15 cellular contexts compared by ENCODE assay signal in the genomic region with DNA sequence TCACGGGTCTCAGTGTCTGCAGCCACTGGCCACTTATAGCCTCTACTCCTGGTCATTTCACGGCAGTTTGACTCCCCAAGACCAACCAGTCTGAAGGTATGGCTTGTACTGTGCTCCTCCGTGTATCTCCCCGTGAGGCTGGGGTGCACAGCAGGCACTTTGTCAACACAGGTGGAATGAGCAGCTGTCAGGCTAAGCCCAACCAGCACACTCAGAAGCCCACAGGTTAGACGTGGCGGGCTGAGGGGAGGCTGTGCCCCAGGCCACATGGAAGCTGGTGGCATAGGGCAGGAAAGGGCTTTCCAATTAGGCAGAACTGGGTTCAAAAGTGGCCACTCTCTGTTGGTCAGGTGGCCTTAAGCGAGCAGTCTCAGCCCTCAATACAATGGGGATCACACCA. TPM values are rescaled to one million over a fixed set of nuclear protein-coding genes. Genes with fewer than 3 reads are reported as not detected.
DNase-seq lines count a peak whose midpoint lies in the region; ATAC-seq, FAIRE-seq and TF ChIP-seq lines count a peak whose summit lies in the region.
"Had no signal": no experiment of that assay in that cellular context is flagged by ENCODE, and none has a peak within 500 bp of the region (broad histone marks: within the 10 kb centered on the region; RNA-seq: fewer than 3 reads in every experiment).

No MANE protein-coding gene starts in this region.

- H3K4me1 Mint-ChIP-seq in activated T-helper 1 cell treated with anti-CD3 and anti-CD28 coated beads, Interleukin-12 subunit alpha, Interleukin-12 subunit beta, Interleukin-2, Interleukin-4 antibody, amounts not matched to agents 30 ng/mL and 10 ng/mL and 1 ng/mL, durations not matched to agents 14 hours and 24 hours and 36 hours (ENCODE audit: low read depth) = peaks cover 21% of the 10 kb centered on the region
- H3K4me1 Mint-ChIP-seq in naive thymus-derived CD8-positive, alpha-beta T cell = peaks cover 4 to 63% (median 12%) of the 10 kb centered on the region in 4 donors
- H3K4me1 Mint-ChIP-seq in activated naive CD4-positive, alpha-beta T cell treated with anti-CD3 and anti-CD28 coated beads, Interleukin-2, amount 10 ng/mL, durations not matched to agents 7 days and 5 days = peaks cover 4% of the 10 kb centered on the region

- peak overlapping the region; percentile 8 for H3K27ac Mint-ChIP-seq in activated T-helper 1 cell treated with anti-CD3 and anti-CD28 coated beads, Interleukin-12 subunit alpha, Interleukin-12 subunit beta, Interleukin-2, Interleukin-4 antibody, amounts not matched to agents 30 ng/mL and 10 ng/mL and 1 ng/mL, durations not matched to agents 14 hours and 24 hours and 36 hours
- H3K27ac Mint-ChIP-seq in naive thymus-derived CD8-positive, alpha-beta T cell = peak overlapping the region in 4 of 10 donors; percentile 19 to 87 (median 72)
- no peak overlapping the region for H3K27ac Mint-ChIP-seq in activated naive CD4-positive, alpha-beta T cell treated with anti-CD3 and anti-CD28 coated beads, Interleukin-2, amount 10 ng/mL, durations not matched to agents 7 days and 5 days
- H3K27ac Mint-ChIP-seq: nephron progenitor cell had no signal

- no peaks in the 10 kb centered on the region for H3K36me3 Mint-ChIP-seq in activated T-helper 1 cell treated with anti-CD3 and anti-CD28 coated beads, Interleukin-12 subunit alpha, Interleukin-12 subunit beta, Interleukin-2, Interleukin-4 antibody, amounts not matched to agents 30 ng/mL and 10 ng/mL and 1 ng/mL, durations not matched to agents 14 hours and 24 hours and 36 hours (ENCODE audit: low read depth)
- no peaks in the 10 kb centered on the region for H3K36me3 Mint-ChIP-seq in naive thymus-derived CD8-positive, alpha-beta T cell
- no peaks in the 10 kb centered on the region for H3K36me3 Mint-ChIP-seq in activated naive CD4-positive, alpha-beta T cell treated with anti-CD3 and anti-CD28 coated beads, Interleukin-2, amount 10 ng/mL, durations not matched to agents 7 days and 5 days

- H3K4me1 ChIP-seq in pancreas = peaks cover 0 to 11% (median 0%) of the 10 kb centered on the region in 3 donors
- H3K4me1 ChIP-seq: HAP-1 had no signal

- FAIRE-seq in pancreas (lab: Jason Lieb, UNC) = no peak
- FAIRE-seq: HTR-8/SVneo had no signal

- intact Hi-C loops in activated T-helper 1 cell treated with anti-CD3 and anti-CD28 coated beads, Interleukin-12 subunit alpha, Interleukin-12 subunit beta, Interleukin-2, Interleukin-4 antibody, amounts not matched to agents 30 ng/mL and 10 ng/mL and 1 ng/mL, durations not matched to agents 14 hours and 24 hours and 36 hours (cut with micrococcal nuclease) = no loop called here
- intact Hi-C loops in pancreas (cut with DNase I) = no loop called here

- TF ChIP-seq CTCF in pancreas (IDR thresholded peaks at IDR 0.05) = no peak

- no peaks in the 10 kb centered on the region for H3K9me3 ChIP-seq in pancreas
- H3K9me3 ChIP-seq: breast epithelium, HAP-1, suprapubic skin had no signal

- POLR2A ChIA-PET in naive thymus-derived CD8-positive, alpha-beta T cell (lab: Charles Lee) = no interaction called here

- no peak overlapping the region for H3K27ac ChIP-seq in pancreas
- H3K27ac ChIP-seq: 22Rv1, suprapubic skin had no signal

- H3K27me3 Mint-ChIP-seq in activated T-helper 1 cell treated with anti-CD3 and anti-CD28 coated beads, Interleukin-12 subunit alpha, Interleukin-12 subunit beta, Interleukin-2, Interleukin-4 antibody, amounts not matched to agents 30 ng/mL and 10 ng/mL and 1 ng/mL, durations not matched to agents 14 hours and 24 hours and 36 hours (ENCODE audit: insufficient read depth) = peaks cover 21% of the 10 kb centered on the region
- no peaks in the 10 kb centered on the region for H3K27me3 Mint-ChIP-seq in naive thymus-derived CD8-positive, alpha-beta T cell
- peaks cover 55% of the 10 kb centered on the region for H3K27me3 Mint-ChIP-seq in activated naive CD4-positive, alpha-beta T cell treated with anti-CD3 and anti-CD28 coated beads, Interleukin-2, amount 10 ng/mL, durations not matched to agents 7 days and 5 days

- no peaks in the 10 kb centered on the region for H3K9me3 Mint-ChIP-seq in activated T-helper 1 cell treated with anti-CD3 and anti-CD28 coated beads, Interleukin-12 subunit alpha, Interleukin-12 subunit beta, Interleukin-2, Interleukin-4 antibody, amounts not matched to agents 30 ng/mL and 10 ng/mL and 1 ng/mL, durations not matched to agents 14 hours and 24 hours and 36 hours
- no peaks in the 10 kb centered on the region for H3K9me3 Mint-ChIP-seq in naive thymus-derived CD8-positive, alpha-beta T cell
- H3K9me3 Mint-ChIP-seq in activated naive CD4-positive, alpha-beta T cell treated with anti-CD3 and anti-CD28 coated beads, Interleukin-2, amount 10 ng/mL, durations not matched to agents 7 days and 5 days = no peaks in the 10 kb centered on the region
- H3K9me3 Mint-ChIP-seq: nephron progenitor cell had no signal

- H3K4me3 Mint-ChIP-seq in activated T-helper 1 cell treated with anti-CD3 and anti-CD28 coated beads, Interleukin-12 subunit alpha, Interleukin-12 subunit beta, Interleukin-2, Interleukin-4 antibody, amounts not matched to agents 30 ng/mL and 10 ng/mL and 1 ng/mL, durations not matched to agents 14 hours and 24 hours and 36 hours = no peak overlapping the region
- H3K4me3 Mint-ChIP-seq in naive thymus-derived CD8-positive, alpha-beta T cell = peak overlapping the region in 1 of 10 donors; percentile 57
- H3K4me3 Mint-ChIP-seq in activated naive CD4-positive, alpha-beta T cell treated with anti-CD3 and anti-CD28 coated beads, Interleukin-2, amount 10 ng/mL, durations not matched to agents 7 days and 5 days = no peak overlapping the region
- H3K4me3 Mint-ChIP-seq: nephron progenitor cell had no signal

- no peak overlapping the region for H3K4me3 ChIP-seq in pancreas
- H3K4me3 ChIP-seq: breast epithelium, HAP-1, suprapubic skin had no signal

- CTCF ChIA-PET in activated naive CD4-positive, alpha-beta T cell treated with anti-CD3 and anti-CD28 coated beads, Interleukin-2, amount 10 ng/mL, durations not matched to agents 7 days and 5 days (lab: Charles Lee) = interaction anchor here (0.8 to 6.5 kb wide), 3 partner anchors 9 to 160 kb away, joined by 3 to 43 read pairs (median 3); no protein-coding TSS in a partner anchor

- 42 to 58% methylated on average over 7 of the region's 7 CpGs for WGBS in pancreas, 2 donors

- H3K27me3 ChIP-seq in pancreas = no peaks in the 10 kb centered on the region
- H3K27me3 ChIP-seq: breast epithelium, suprapubic skin had no signal

- ATAC-seq in pancreas = peak; percentile 55 to 66 (median 62)
- no peak for ATAC-seq in naive thymus-derived CD8-positive, alpha-beta T cell

- H3K36me3 ChIP-seq in pancreas = no peaks in the 10 kb centered on the region
- H3K36me3 ChIP-seq: breast epithelium, HAP-1, suprapubic skin had no signal

- DNase-seq in DMS 273 (lab: John Stamatoyannopoulos, UW; ENCODE audit: unreplicated experiment) (peak; percentile 68), DMS 273 treated with DMSO at 0.1 percent for 48 hours (lab: John Stamatoyannopoulos, UW) (no peak), NCI-H1694 (lab: John Stamatoyannopoulos, UW) (peak; percentile 28), pancreas (peak in 3 of 6 donors; percentile 47 to 54 (median 52)), AML-193 (lab: John Stamatoyannopoulos, UW) (no peak)
- DNase-seq in activated T-helper 1 cell treated with anti-CD3 and anti-CD28 coated beads, Interleukin-12 subunit alpha, Interleukin-12 subunit beta, Interleukin-2, Interleukin-4 antibody, amounts not matched to agents 30 ng/mL and 10 ng/mL and 1 ng/mL, durations not matched to agents 14 hours and 24 hours and 36 hours (ENCODE audit: low spot score) = no peak
- no peak for DNase-seq in naive thymus-derived CD8-positive, alpha-beta T cell
- no peak for DNase-seq in activated naive CD4-positive, alpha-beta T cell treated with anti-CD3 and anti-CD28 coated beads, Interleukin-2, amount 10 ng/mL, durations not matched to agents 7 days and 5 days
- DNase-seq: activated effector memory CD4-positive, alpha-beta T cell treated with Interleukin-2 at 50 U/mL for 16 hours; nephron progenitor cell had no signal

RNA-seq across cellular contexts. Expression of a gene that starts 7.0 kb away (rescaled TPM):
- total RNA-seq in activated T-helper 1 cell treated with anti-CD3 and anti-CD28 coated beads, Interleukin-12 subunit alpha, Interleukin-12 subunit beta, Interleukin-2, Interleukin-4 antibody, amounts not matched to agents 30 ng/mL and 10 ng/mL and 1 ng/mL, durations not matched to agents 14 hours and 24 hours and 36 hours = 5.7 TPM in 2 replicates
- total RNA-seq in pancreas = 10 to 100 TPM; 22.3 to 40.2 (median 30.5) TPM
- polyA plus RNA-seq in pancreas = 10 to 100 TPM; 18.8 to 29.2 TPM
- 1 to 10 TPM; 5.0 to 5.7 TPM for total RNA-seq in naive thymus-derived CD8-positive, alpha-beta T cell
- polyA plus RNA-seq in naive thymus-derived CD8-positive, alpha-beta T cell = 1 to 10 TPM; 1.1 to 8.4 (median 1.7) TPM

Comparison
In these comparisons a context has a peak if more than half of its experiments do, and no peak if none do; other contexts are left out.
1. DNase-seq: peak in DMS 273 (single experiment) and NCI-H1694 (single experiment); none in DMS 273 treated with DMSO at 0.1 percent for 48 hours (single experiment), activated T-helper 1 cell treated with anti-CD3 and anti-CD28 coated beads, Interleukin-12 subunit alpha, Interleukin-12 subunit beta, Interleukin-2, Interleukin-4 antibody, amounts not matched to agents 30 ng/mL and 10 ng/mL and 1 ng/mL, durations not matched to agents 14 hours and 24 hours and 36 hours (single experiment), naive thymus-derived CD8-positive, alpha-beta T cell (0 of 10), AML-193 (0 of 2) and activated naive CD4-positive, alpha-beta T cell treated with anti-CD3 and anti-CD28 coated beads, Interleukin-2, amount 10 ng/mL, durations not matched to agents 7 days and 5 days (single experiment).
2. ATAC-seq: peak in pancreas (4 of 4); none in naive thymus-derived CD8-positive, alpha-beta T cell (0 of 2).